In the genomic region with DNA sequence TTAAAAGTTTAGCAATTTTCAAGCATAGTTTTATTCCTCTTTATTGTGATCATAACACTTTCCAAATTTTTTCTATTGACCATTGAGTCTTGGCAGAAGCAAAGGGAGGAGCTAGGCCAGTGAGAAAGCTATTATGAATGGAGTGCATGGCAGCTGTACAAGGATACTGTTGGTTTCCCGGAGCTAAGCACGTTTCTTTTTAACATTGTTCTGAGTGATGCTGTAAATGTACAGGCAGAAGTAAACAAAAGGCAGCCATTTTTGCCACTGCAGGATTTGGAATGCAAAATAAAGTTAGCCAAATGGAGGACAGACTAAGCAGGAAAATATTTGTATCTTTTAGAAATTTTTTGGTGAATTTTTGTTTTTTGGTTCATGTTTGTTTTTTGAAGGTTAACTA, we compare ENCODE assay signal across 8 cellular contexts. TPM values are rescaled to one million over a fixed set of nuclear protein-coding genes. Genes with fewer than 3 reads are reported as not detected.
DNase-seq lines count a peak whose midpoint lies in the region; ATAC-seq and TF ChIP-seq lines count a peak whose summit lies in the region.

No MANE protein-coding gene starts in this region.

- peaks cover 88% of the 10 kb centered on the region for H3K79me2 ChIP-seq in neural progenitor cell (ENCODE audit: low read depth)

- H3K36me3 Mint-ChIP-seq in neural progenitor cell, result peaks cover 11% of the 10 kb centered on the region

- no peak overlapping the region for H3K4me3 Mint-ChIP-seq in neural progenitor cell

- peak overlapping the region; percentile 12 for H3K27ac Mint-ChIP-seq in neural progenitor cell

- H3K4me1 ChIP-seq in neural progenitor cell, result no peaks in the 10 kb centered on the region

- H3K4me1 Mint-ChIP-seq in neural progenitor cell, result peaks cover 9% of the 10 kb centered on the region

- peaks cover 3% of the 10 kb centered on the region for H3K9me3 Mint-ChIP-seq in neural progenitor cell

- DNase-seq in GM03348 (ENCODE audit: low spot score) (peak; percentile 72), NCI-H345 (lab: John Stamatoyannopoulos, UW) (peak; percentile 56), dorsolateral prefrontal cortex (peak in 1 of 10 donors; percentile 20), neural progenitor cell (ENCODE audit: low spot score) (no peak), NOMO-1 (lab: John Stamatoyannopoulos, UW; ENCODE audit: unreplicated experiment in 2 of 2) (no peak), COLO829 (ENCODE audit: low spot score) (no peak), OCI-M1 (lab: John Stamatoyannopoulos, UW) (no peak)

- no peaks in the 10 kb centered on the region for H3K9me3 ChIP-seq in neural progenitor cell (ENCODE audit: low read depth)

- H4K20me1 ChIP-seq in neural progenitor cell (ENCODE audit: low read depth), result no peaks in the 10 kb centered on the region

- H3K4me3 ChIP-seq in dorsolateral prefrontal cortex (peak overlapping the region in 1 of 59 donors; percentile 15), neural progenitor cell (no peak overlapping the region)

- H2AFZ ChIP-seq in neural progenitor cell (replicated peaks), result no peak overlapping the region

- H3K9ac ChIP-seq in neural progenitor cell, result no peak overlapping the region

- peaks cover 3% of the 10 kb centered on the region for H3K27me3 Mint-ChIP-seq in neural progenitor cell (ENCODE audit: insufficient read depth, low read depth)

- no peaks in the 10 kb centered on the region for H3F3A ChIP-seq in neural progenitor cell (ENCODE audit: low read depth)

- H3K27me3 ChIP-seq in dorsolateral prefrontal cortex, result no peaks in the 10 kb centered on the region
- H3K27me3 ChIP-seq in neural progenitor cell, result no peaks in the 10 kb centered on the region

- H3K27ac ChIP-seq in dorsolateral prefrontal cortex (peak overlapping the region in 54 of 59 donors; percentile 2 to 82 (median 63)), neural progenitor cell (no peak overlapping the region)

- no peaks in the 10 kb centered on the region for H3K36me3 ChIP-seq in neural progenitor cell

- no peak for ATAC-seq in GM18873 (IDR thresholded peaks at IDR 0.05; ENCODE audit: low FRiP score, unreplicated experiment)

- intact Hi-C loops in dorsolateral prefrontal cortex (cut with DNase I), result no loop called here

- no peak overlapping the region for H3K4me2 ChIP-seq in neural progenitor cell

- TF ChIP-seq CTCF in dorsolateral prefrontal cortex (IDR thresholded peaks at IDR 0.05 in 54 of 56, conservative IDR thresholded peaks at IDR 0.05 in 2 of 56; ENCODE audit: low read depth in 1 of 56, partially characterized antibody in 56 of 56), result peak in 4 of 56 donors; percentile 4 to 38 (median 20)
- no peak for TF ChIP-seq CTCF in neural progenitor cell (IDR thresholded peaks at IDR 0.05)

RNA-seq across cellular contexts. Expression of gene CBL, which starts 16.2 kb away (rescaled TPM):
- 10 to 100 TPM; 22.9 to 40.0 (median 30.5) TPM for total RNA-seq in dorsolateral prefrontal cortex
- total RNA-seq in neural progenitor cell (ENCODE audit: low replicate concordance), result 20.7 and 20.8 TPM in 2 replicates

RNA-seq across cellular contexts. Expression of gene NHERF4, which starts 37.0 kb away (rescaled TPM):
- total RNA-seq in dorsolateral prefrontal cortex (1 to 10 TPM in 3 of 120 experiments, under 1 TPM in 11, not detected in 106; 0.13 to 1.2 (median 0.40) TPM), neural progenitor cell (ENCODE audit: low replicate concordance) (0.12 TPM in 1 of 2 replicates, not detected in the other)

RNA-seq across cellular contexts. Expression of gene NLRX1, which starts 53.8 kb away (rescaled TPM):
- total RNA-seq in dorsolateral prefrontal cortex (10 to 100 TPM in 48 of 120 experiments, 1 to 10 TPM in 72; 5.5 to 16.3 (median 9.4) TPM), neural progenitor cell (ENCODE audit: low replicate concordance) (10.2 and 34.8 TPM in 2 replicates)

Comparison
In these comparisons a context has a peak if more than half of its experiments do, and no peak if none do; other contexts are left out.
1. DNase-seq: peak in GM03348 (single experiment) and NCI-H345 (single experiment); none in neural progenitor cell (single experiment), NOMO-1 (0 of 2), COLO829 (single experiment) and OCI-M1 (single experiment).